8 cellular contexts compared by ENCODE assay signal in genomic region chr20:58651548-58651822, GRCh38. TPM values are rescaled to one million over a fixed set of nuclear protein-coding genes. Genes with fewer than 3 reads are reported as not detected.
A peak's percentile ranks its signal among the peaks of the same experiment; 100 is the strongest.
DNase-seq lines count a peak whose midpoint lies in the region; TF ChIP-seq lines count a peak whose summit lies in the region.

No MANE protein-coding gene starts in this region.

- H3K27ac ChIP-seq in mammary epithelial cell (ENCODE audit: insufficient read depth, low read depth, low read length): peak overlapping the region; percentile 84
- peak overlapping the region; percentile 91 for H3K27ac ChIP-seq in vagina

- no peaks in the 10 kb centered on the region for H4K20me1 ChIP-seq in mammary epithelial cell (ENCODE audit: insufficient read depth, low read length)

- CTCF ChIA-PET in mammary epithelial cell (lab: Charles Lee; ENCODE audit: low non-redundant PET): no interaction called here

- peak overlapping the region; percentile 93 for H3K4me2 ChIP-seq in mammary epithelial cell (ENCODE audit: insufficient read depth, low read depth, low read length)

- intact Hi-C loops in CD14-positive monocyte (cut with micrococcal nuclease) (loop anchor here (5.0 to 10.0 kb wide), 6 partner anchors 196 to 393 kb away; partner anchors contain the start of genes VAPB (in 2 of the 2), PRELID3B (in 1 of the 2) and RAB22A (in 1 of the 2)), mammary epithelial cell (cut with micrococcal nuclease) (loop anchor here (2.0 to 5.0 kb wide), 5 partner anchors 94 to 339 kb away; partner anchors contain the start of genes GNAS and GNAS-AS1), vagina (cut with DNase I) (loop anchor here (5.0 kb wide), 1 partner anchor 414 kb away; no protein-coding TSS in a partner anchor)

- H3K9me3 ChIP-seq in mammary epithelial cell (replicated peaks; ENCODE audit: insufficient read depth, low read length): no peaks in the 10 kb centered on the region
- no peaks in the 10 kb centered on the region for H3K9me3 ChIP-seq in vagina

- H3K4me3 Mint-ChIP-seq in CD14-positive monocyte: peak overlapping the region; percentile 96 to 97
- H3K4me3 Mint-ChIP-seq in mesothelial cell of epicardium: peak overlapping the region; percentile 92

- peaks cover 4 to 7% of the 10 kb centered on the region in 2 donors for H3K36me3 Mint-ChIP-seq in CD14-positive monocyte
- no peaks in the 10 kb centered on the region for H3K36me3 Mint-ChIP-seq in mesothelial cell of epicardium

- H3K4me1 ChIP-seq in mammary epithelial cell (ENCODE audit: insufficient read depth, low read length) (peaks cover 17% of the 10 kb centered on the region), vagina (peaks cover 71% of the 10 kb centered on the region)

- H2AFZ ChIP-seq in mammary epithelial cell (ENCODE audit: low read depth, low read length): peak overlapping the region; percentile 94

- H3K4me3 ChIP-seq in mammary epithelial cell (replicated peaks in 1 of 3; ENCODE audit: insufficient read depth in 1 of 3, low read depth in 2 of 3, low read length in 3 of 3) (peak overlapping the region; percentile 77 to 93 (median 91)), vagina (peak overlapping the region; percentile 78 to 87)

- no TSS peak for BruUV-seq in mammary epithelial cell (replicated peaks; lab: Mats Ljungman, UMichigan)

- 0% methylated on average over 7 of the region's 11 CpGs for WGBS in mammary epithelial cell (ENCODE audit: low coverage, missing lambda C conversion rate)

- in situ Hi-C loops in mammary epithelial cell (cut with MboI; ENCODE audit: low sequenced_read_pairs in 2 of 2): no loop called here

- H3K9me3 Mint-ChIP-seq in CD14-positive monocyte (peaks cover 0 to 6% (median 0%) of the 10 kb centered on the region in 7 donors), mesothelial cell of epicardium (no peaks in the 10 kb centered on the region)

- no peaks in the 10 kb centered on the region for H3K27me3 ChIP-seq in mammary epithelial cell (ENCODE audit: insufficient read depth, low read length)
- no peaks in the 10 kb centered on the region for H3K27me3 ChIP-seq in vagina

- peak overlapping the region; percentile 85 for H3K9ac ChIP-seq in mammary epithelial cell (ENCODE audit: insufficient read depth, low read length)

- H3K27me3 Mint-ChIP-seq in CD14-positive monocyte (ENCODE audit: low read depth in 3 of 3): peaks cover 10 to 15% (median 13%) of the 10 kb centered on the region in 3 donors
- H3K27me3 Mint-ChIP-seq in mesothelial cell of epicardium (ENCODE audit: low read depth): no peaks in the 10 kb centered on the region

- dilution Hi-C loops in mammary epithelial cell (cut with HindIII; ENCODE audit: low sequenced_read_pairs): no loop called here

- no peak for TF ChIP-seq POLR2A in vagina (IDR thresholded peaks at IDR 0.05)

- peaks cover 55% of the 10 kb centered on the region for H3K79me2 ChIP-seq in mammary epithelial cell (ENCODE audit: insufficient read depth, low read length)

- TF ChIP-seq CTCF in CD14-positive monocyte (IDR thresholded peaks at IDR 0.05): no peak
- no peak for TF ChIP-seq CTCF in mammary epithelial cell (conservative IDR thresholded peaks at IDR 0.05 in 1 of 2, IDR thresholded peaks at IDR 0.05 in 1 of 2; ENCODE audit: extremely low read depth in 1 of 2, insufficient read depth in 1 of 2, low read depth in 1 of 2, low read length in 2 of 2)
- no peak for TF ChIP-seq CTCF in mesothelial cell of epicardium (IDR thresholded peaks at IDR 0.05; ENCODE audit: unreplicated experiment)
- TF ChIP-seq CTCF in vagina (IDR thresholded peaks at IDR 0.05): no peak

- H3K36me3 ChIP-seq in mammary epithelial cell (ENCODE audit: insufficient read depth, low read length) (peaks cover 5% of the 10 kb centered on the region), vagina (no peaks in the 10 kb centered on the region)

- H3K27ac Mint-ChIP-seq in CD14-positive monocyte: peak overlapping the region; percentile 96 to 99 (median 98)
- peak overlapping the region; percentile 96 for H3K27ac Mint-ChIP-seq in mesothelial cell of epicardium

- H3K4me1 Mint-ChIP-seq in CD14-positive monocyte (peaks cover 25% of the 10 kb centered on the region), mesothelial cell of epicardium (peaks cover 37% of the 10 kb centered on the region)

- DNase-seq in CD14-positive monocyte (ENCODE audit: low spot score): no peak
- peak; percentile 37 for DNase-seq in NCI-H1092 treated with DMSO at 0.1 percent for 48 hours (lab: John Stamatoyannopoulos, UW)
- no peak for DNase-seq in mammary epithelial cell
- peak; percentile 38 to 76 for DNase-seq in mesothelial cell of epicardium (ENCODE audit: low spot score in 2 of 2, unreplicated experiment in 2 of 2)
- peak in 1 of 2 donors; percentile 83 for DNase-seq in vagina (ENCODE audit: extremely low spot score in 2 of 2)
- no peak for DNase-seq in stimulated activated CD4-positive, alpha-beta T cell treated with anti-CD3 and anti-CD28 coated beads, Interleukin-4, amount 100 ng/mL, for 24 hours
- DNase-seq in DMS79 treated with DMSO at 0.1 percent for 48 hours (lab: John Stamatoyannopoulos, UW): no peak
- no peak for DNase-seq in mucosa of gallbladder (ENCODE audit: low spot score)

RNA-seq across cellular contexts. Expression of gene STX16, which starts 0.4 kb away (rescaled TPM):
- 10 to 100 TPM; 15.6 to 27.4 TPM for polyA plus RNA-seq in CD14-positive monocyte
- total RNA-seq in mammary epithelial cell: 10 to 100 TPM; 34.7 to 71.7 TPM
- 29.5 TPM for polyA plus RNA-seq in mammary epithelial cell
- 34.2 TPM for polyA minus RNA-seq in mammary epithelial cell
- 85.9 to 87.5 TPM (median 86.1 TPM) in 3 replicates for total RNA-seq in mesothelial cell of epicardium
- 49.4 TPM for total RNA-seq in vagina
- total RNA-seq in mucosa of gallbladder: 63.7 TPM

RNA-seq across cellular contexts. Expression of gene NPEPL1, which starts 41.1 kb away (rescaled TPM):
- polyA plus RNA-seq in CD14-positive monocyte (10 to 100 TPM; 37.6 to 39.6 TPM), mammary epithelial cell (1.0 TPM)
- total RNA-seq in mammary epithelial cell (10 to 100 TPM; 16.2 to 17.0 TPM), mesothelial cell of epicardium (65.8 to 71.5 TPM (median 69.6 TPM) in 3 replicates), vagina (25.5 TPM), mucosa of gallbladder (39.1 TPM)
- 1.4 TPM for polyA minus RNA-seq in mammary epithelial cell

Comparison
In these comparisons a context has a peak if more than half of its experiments do, and no peak if none do; other contexts are left out.
1. DNase-seq: peak in NCI-H1092 treated with DMSO at 0.1 percent for 48 hours (single experiment) and mesothelial cell of epicardium (2 of 2); none in CD14-positive monocyte (single experiment), mammary epithelial cell (single experiment), stimulated activated CD4-positive, alpha-beta T cell treated with anti-CD3 and anti-CD28 coated beads, Interleukin-4, amount 100 ng/mL, for 24 hours (single experiment), DMS79 treated with DMSO at 0.1 percent for 48 hours (single experiment) and mucosa of gallbladder (single experiment).